Comparison of ENCODE assay signal across 25 cellular contexts in the genomic region with DNA sequence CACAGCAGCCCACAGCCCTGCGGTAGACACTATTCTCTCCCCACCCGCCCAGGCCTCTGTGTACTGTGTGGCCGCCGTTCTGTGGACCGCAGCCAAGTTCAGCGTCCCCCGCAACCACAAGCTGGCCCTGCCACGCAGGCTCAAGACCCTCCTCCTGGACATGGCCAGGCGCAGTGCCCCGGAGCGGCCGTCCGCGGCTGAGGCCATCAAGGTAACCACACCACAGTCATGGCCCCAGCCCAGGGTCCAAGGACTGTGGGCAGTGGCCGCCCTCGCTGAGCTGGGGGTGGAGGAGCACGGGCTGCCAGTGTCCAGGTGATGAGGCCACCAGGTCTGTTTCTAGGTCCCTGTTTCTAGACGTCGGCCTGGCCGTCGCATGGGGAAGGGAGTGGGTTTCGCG. TPM values are rescaled to one million over a fixed set of nuclear protein-coding genes. Genes with fewer than 3 reads are reported as not detected.
A peak's percentile ranks its signal among the peaks of the same experiment; 100 is the strongest.
DNase-seq lines count a peak whose midpoint lies in the region; ATAC-seq, FAIRE-seq and TF ChIP-seq lines count a peak whose summit lies in the region.
"Had no signal": no experiment of that assay in that cellular context is flagged by ENCODE, and none has a peak within 500 bp of the region (broad histone marks: within the 10 kb centered on the region; RNA-seq: fewer than 3 reads in every experiment).

No MANE protein-coding gene starts in this region.

- H3K9ac ChIP-seq in IMR-90 (ENCODE audit: low read depth, low read length) = no peak overlapping the region
- H3K9ac ChIP-seq in kidney (ENCODE audit: low read length in 2 of 2) = no peak overlapping the region
- H3K9ac ChIP-seq: BLaER1, GM23248 had no signal

- intact Hi-C loops in Right ventricle myocardium inferior (cut with DNase I) = no loop called here
- intact Hi-C loops in Right ventricle myocardium superior (cut with DNase I) = no loop called here
- intact Hi-C loops in IMR-90 (cut with micrococcal nuclease) = no loop called here
- intact Hi-C loops in kidney (cut with DNase I) = no loop called here
- intact Hi-C loops in spleen (cut with DNase I; ENCODE audit: low total_unique reads) = no loop called here
- intact Hi-C loops in lower lobe of right lung (cut with DNase I) = no loop called here

- H3K14ac ChIP-seq in IMR-90 (replicated peaks; ENCODE audit: low read depth, low read length) = no peak overlapping the region

- DNase-seq in Right ventricle myocardium inferior (ENCODE audit: missing footprints) = peak; percentile 35
- DNase-seq in Right ventricle myocardium superior = no peak
- no peak for DNase-seq in IMR-90
- DNase-seq in kidney = peak; percentile 64
- DNase-seq in spleen = peak; percentile 56
- DNase-seq in type B pancreatic cell (ENCODE audit: extremely low spot score, unreplicated experiment) = no peak
- no peak for DNase-seq in lower lobe of right lung
- DNase-seq: Caco-2; CD4-positive, CD25-positive, alpha-beta regulatory T cell; CD8-positive, alpha-beta T cell; DMS153; DND-41; GM23248; H9 had no signal

- no peak overlapping the region for H3K18ac ChIP-seq in IMR-90 (ENCODE audit: low read depth, low read length)

- peaks cover 12% of the 10 kb centered on the region for H3K9me3 Mint-ChIP-seq in type B pancreatic cell

- H2BK20ac ChIP-seq in IMR-90 (ENCODE audit: low read depth, low read length) = no peak overlapping the region

- H3K4me1 Mint-ChIP-seq in type B pancreatic cell (ENCODE audit: unreplicated experiment) = no peaks in the 10 kb centered on the region
- H3K4me1 Mint-ChIP-seq: B cell; CD4-positive, CD25-positive, alpha-beta regulatory T cell had no signal

- FAIRE-seq in kidney (lab: Jason Lieb, UNC) = no peak
- FAIRE-seq: A204.1, G401.6, GM12892, GM19239 had no signal

- H3K27me3 Mint-ChIP-seq in type B pancreatic cell = peaks cover 13% of the 10 kb centered on the region
- H3K27me3 Mint-ChIP-seq: B cell; CD4-positive, CD25-positive, alpha-beta regulatory T cell had no signal

- H4K20me1 ChIP-seq in IMR-90 (ENCODE audit: insufficient read depth, low read length) = no peaks in the 10 kb centered on the region
- H4K20me1 ChIP-seq: BLaER1 had no signal

- WGBS in IMR-90 (ENCODE audit: extremely low coverage in 2 of 2, insufficient read length in 1 of 2), 2 experiments = no CpG with 5 or more reads among the region's 23 CpGs
- WGBS in spleen, 5 donors = 83 to 97% (median 93%) methylated on average over 10 to 23 of the region's 23 CpGs

- H3K4ac ChIP-seq in IMR-90 (ENCODE audit: low read depth, low read length) = no peak overlapping the region

- ATAC-seq in Right ventricle myocardium inferior (no peak), Right ventricle myocardium superior (ENCODE audit: poor library complexity) (no peak), IMR-90 (ENCODE audit: low read depth) (no peak), lower lobe of right lung (no peak)
- ATAC-seq: CD8-positive, alpha-beta T cell; HCT116 had no signal

- no peaks in the 10 kb centered on the region for H3K79me1 ChIP-seq in IMR-90 (ENCODE audit: low read depth in 1 of 2, low read length in 2 of 2)

- TF ChIP-seq CTCF in IMR-90 (conservative IDR thresholded peaks at IDR 0.05; ENCODE audit: low read depth, low read length) (no peak), kidney (IDR thresholded peaks at IDR 0.05; ENCODE audit: borderline replicate concordance, extremely low read depth, insufficient read depth) (no peak), spleen (IDR thresholded peaks at IDR 0.05 in 8 of 11, conservative IDR thresholded peaks at IDR 0.05 in 3 of 11) (no peak), type B pancreatic cell (conservative IDR thresholded peaks at IDR 0.05) (no peak), lower lobe of right lung (IDR thresholded peaks at IDR 0.05) (no peak)

- H3K27me3 ChIP-seq in IMR-90 (ENCODE audit: control insufficient read depth, insufficient read depth, low read length) (no peaks in the 10 kb centered on the region), spleen (replicated peaks in 1 of 7) (peaks cover 0 to 42% (median 0%) of the 10 kb centered on the region in 7 donors), lower lobe of right lung (ENCODE audit: low read depth) (no peaks in the 10 kb centered on the region)
- H3K27me3 ChIP-seq: BLaER1 had no signal

- H3K4me1 ChIP-seq in IMR-90 (ENCODE audit: control insufficient read depth, insufficient read depth, low read length) (no peaks in the 10 kb centered on the region), kidney (ENCODE audit: control insufficient read depth in 1 of 2, insufficient read depth in 1 of 2, low read depth in 1 of 2, low read length in 2 of 2) (no peaks in the 10 kb centered on the region), spleen (no peaks in the 10 kb centered on the region), lower lobe of right lung (no peaks in the 10 kb centered on the region)
- H3K4me1 ChIP-seq: Caco-2 had no signal

- no peak for TF ChIP-seq RAD21 in IMR-90 (IDR thresholded peaks at IDR 0.05; ENCODE audit: low read length)

- H3K27ac Mint-ChIP-seq in type B pancreatic cell = no peak overlapping the region
- H3K27ac Mint-ChIP-seq: B cell; CD8-positive, alpha-beta T cell had no signal

- POLR2A ChIA-PET in IMR-90 (lab: Charles Lee; ENCODE audit: unreplicated experiment) = no interaction called here

- no peak overlapping the region for H4K8ac ChIP-seq in IMR-90 (ENCODE audit: low read depth in 2 of 2, low read length in 2 of 2)

- dilution Hi-C loops in IMR-90 (cut with HindIII; ENCODE audit: low sequenced_read_pairs, unreplicated experiment) = no loop called here

- no peaks in the 10 kb centered on the region for H3K36me3 Mint-ChIP-seq in type B pancreatic cell
- H3K36me3 Mint-ChIP-seq: CD4-positive, CD25-positive, alpha-beta regulatory T cell; CD8-positive, alpha-beta T cell had no signal

- H3K27ac ChIP-seq in IMR-90 (ENCODE audit: insufficient read depth, low read length) (no peak overlapping the region), kidney (ENCODE audit: low read depth in 2 of 2, low read length in 2 of 2) (no peak overlapping the region), spleen (no peak overlapping the region), lower lobe of right lung (no peak overlapping the region)
- H3K27ac ChIP-seq: 22Rv1, BLaER1, C4-2B, GM23248 had no signal

- in situ Hi-C loops in IMR-90 (cut with MboI; ENCODE audit: low sequenced_read_pairs) = no loop called here

- TF ChIP-seq POLR2A in IMR-90 (IDR thresholded peaks at IDR 0.05; ENCODE audit: low read depth, low read length) = no peak
- TF ChIP-seq POLR2A in spleen (IDR thresholded peaks at IDR 0.05) = no peak

- H2BK5ac ChIP-seq in IMR-90 (ENCODE audit: low read depth, low read length, poor library complexity, severe bottlenecking) = no peak overlapping the region

- no peak overlapping the region for H4K91ac ChIP-seq in IMR-90 (ENCODE audit: insufficient read depth, low read depth, low read length)

- H3K9me1 ChIP-seq in IMR-90 (ENCODE audit: insufficient read depth, low read length) = no peaks in the 10 kb centered on the region

- H3K23ac ChIP-seq in IMR-90 (ENCODE audit: low read depth, low read length) = no peak overlapping the region

- H3K36me3 ChIP-seq in IMR-90 (ENCODE audit: control insufficient read depth, insufficient read depth, low read length) (no peaks in the 10 kb centered on the region), kidney (ENCODE audit: control insufficient read depth in 1 of 2, insufficient read depth in 2 of 2, low read length in 2 of 2) (no peaks in the 10 kb centered on the region), spleen (no peaks in the 10 kb centered on the region), lower lobe of right lung (no peaks in the 10 kb centered on the region)
- H3K36me3 ChIP-seq: BLaER1 had no signal

- H3K9me3 ChIP-seq in IMR-90 (ENCODE audit: control insufficient read depth, insufficient read depth, low read length) (peaks cover 4% of the 10 kb centered on the region; the same call in 1 of the 2 replicates), kidney (ENCODE audit: control insufficient read depth in 1 of 2, low read length in 2 of 2) (no peaks in the 10 kb centered on the region), spleen (peaks cover 0 to 31% (median 17%) of the 10 kb centered on the region in 8 donors), lower lobe of right lung (no peaks in the 10 kb centered on the region)

- no peak overlapping the region for H2AK9ac ChIP-seq in IMR-90 (replicated peaks; ENCODE audit: low read depth, low read length, poor library complexity)

- CTCF ChIA-PET in IMR-90 (lab: Yijun Ruan, JAX) = no interaction called here

- H3K4me3 Mint-ChIP-seq in type B pancreatic cell = no peak overlapping the region
- H3K4me3 Mint-ChIP-seq: B cell; CD4-positive, CD25-positive, alpha-beta regulatory T cell; CD8-positive, alpha-beta T cell had no signal

- H3K4me3 ChIP-seq in IMR-90 (ENCODE audit: insufficient read depth, low read depth, low read length) = no peak overlapping the region
- H3K4me3 ChIP-seq in kidney (ENCODE audit: low read length in 2 of 2) = no peak overlapping the region
- H3K4me3 ChIP-seq in spleen = no peak overlapping the region
- no peak overlapping the region for H3K4me3 ChIP-seq in lower lobe of right lung
- H3K4me3 ChIP-seq: BLaER1, GM23248 had no signal

- H2AK5ac ChIP-seq in IMR-90 (ENCODE audit: low read depth, low read length) = no peak overlapping the region

- no peak overlapping the region for H2BK15ac ChIP-seq in IMR-90 (ENCODE audit: low read depth, low read length)

- no TSS peak for BruUV-seq in IMR-90 (replicated peaks; lab: Mats Ljungman, UMichigan)

- H3K56ac ChIP-seq in IMR-90 (ENCODE audit: extremely low read depth, insufficient read depth, low read length) = no peak overlapping the region

- H4K5ac ChIP-seq in IMR-90 (ENCODE audit: low read depth, low read length) = no peak overlapping the region

- peak overlapping the region; percentile 51 for H2AFZ ChIP-seq in IMR-90 (replicated peaks; ENCODE audit: low read length, poor library complexity)
- H2AFZ ChIP-seq: GM23248 had no signal

- no peak overlapping the region for H3K4me2 ChIP-seq in IMR-90 (ENCODE audit: low read depth, low read length)

- H2BK120ac ChIP-seq in IMR-90 (ENCODE audit: low read depth, low read length) = no peak overlapping the region

RNA-seq across cellular contexts. Expression of gene UTF1, which starts 34.4 kb away (rescaled TPM):
- total RNA-seq in Right ventricle myocardium inferior (not detected), Right ventricle myocardium superior (not detected), IMR-90 (2012; rRNA removed) (not detected in 2 replicates), kidney (not detected), spleen (under 1 TPM in 3 of 7 donors, not detected in 4; 0.41 to 0.54 (median 0.43) TPM), type B pancreatic cell (ENCODE audit: low replicate concordance) (not detected in 2 replicates), lower lobe of right lung (not detected)
- polyA plus RNA-seq in IMR-90 (2012; rRNA removed) (not detected in 2 replicates), kidney (ENCODE audit: insufficient read depth, low read depth, low replicate concordance) (not detected), spleen (under 1 TPM; 0.10 to 0.23 (median 0.13) TPM)
- not detected in 2 replicates for polyA plus RNA-seq in IMR-90 (2012; cell fraction: cytosol; rRNA removed)
- polyA plus RNA-seq in IMR-90 (2012; cell fraction: nucleus; rRNA removed; ENCODE audit: low replicate concordance) = not detected in 2 replicates
- total RNA-seq: Caco-2; CD4-positive, CD25-positive, alpha-beta regulatory T cell; CD8-positive, alpha-beta T cell; GM23248; H4 had no signal
- polyA plus RNA-seq: AG04450; CD4-positive, CD25-positive, alpha-beta regulatory T cell; GM23248 had no signal

RNA-seq across cellular contexts. Expression of gene KNDC1, which starts 35.6 kb away (rescaled TPM):
- not detected for total RNA-seq in Right ventricle myocardium inferior
- total RNA-seq in Right ventricle myocardium superior = not detected
- total RNA-seq in IMR-90 (2012; rRNA removed) = 0.18 and 0.56 TPM in 2 replicates
- 1.1 TPM in 2 replicates for polyA plus RNA-seq in IMR-90 (2012; rRNA removed)
- polyA plus RNA-seq in IMR-90 (2012; cell fraction: cytosol; rRNA removed) = 0.48 and 1.4 TPM in 2 replicates
- 1.9 and 4.0 TPM in 2 replicates for polyA plus RNA-seq in IMR-90 (2012; cell fraction: nucleus; rRNA removed; ENCODE audit: low replicate concordance)
- 8.7 TPM for total RNA-seq in kidney
- polyA plus RNA-seq in kidney (ENCODE audit: insufficient read depth, low read depth, low replicate concordance) = 0.43 TPM
- total RNA-seq in spleen = 1 to 10 TPM in 5 of 7 donors, under 1 TPM in 2; 0.32 to 3.5 (median 2.5) TPM
- polyA plus RNA-seq in spleen = under 1 TPM; 0.05 to 0.43 (median 0.29) TPM
- 2.7 and 6.4 TPM in 2 replicates for total RNA-seq in type B pancreatic cell (ENCODE audit: low replicate concordance)
- 10.3 TPM for total RNA-seq in lower lobe of right lung
- total RNA-seq: CD8-positive, alpha-beta T cell had no signal
- polyA plus RNA-seq: CD4-positive, CD25-positive, alpha-beta regulatory T cell had no signal

RNA-seq across cellular contexts. Expression of gene VENTX, which starts 42.0 kb away (rescaled TPM):
- total RNA-seq in Right ventricle myocardium inferior = 0.54 TPM
- 0.43 TPM for total RNA-seq in Right ventricle myocardium superior
- total RNA-seq in IMR-90 (2012; rRNA removed) = not detected in 2 replicates
- not detected in 2 replicates for polyA plus RNA-seq in IMR-90 (2012; rRNA removed)
- not detected in 2 replicates for polyA plus RNA-seq in IMR-90 (2012; cell fraction: cytosol; rRNA removed)
- 0.02 TPM in 1 of 2 replicates, not detected in the other for polyA plus RNA-seq in IMR-90 (2012; cell fraction: nucleus; rRNA removed; ENCODE audit: low replicate concordance)
- 3.3 TPM for total RNA-seq in kidney
- 0.39 TPM for polyA plus RNA-seq in kidney (ENCODE audit: insufficient read depth, low read depth, low replicate concordance)
- total RNA-seq in spleen = 10 to 100 TPM in 1 of 7 donors, 1 to 10 TPM in 6; 1.7 to 10.4 (median 3.4) TPM
- polyA plus RNA-seq in spleen = 1 to 10 TPM in 2 of 3 donors, under 1 TPM in 1; 0.76 to 6.3 (median 2.9) TPM
- total RNA-seq in type B pancreatic cell (ENCODE audit: low replicate concordance) = not detected in 2 replicates
- total RNA-seq in lower lobe of right lung = 4.5 TPM
- total RNA-seq: B cell; Caco-2; CD4-positive, CD25-positive, alpha-beta regulatory T cell; CD8-positive, alpha-beta T cell; GM23248; H4 had no signal
- polyA plus RNA-seq: AG04450; CD4-positive, CD25-positive, alpha-beta regulatory T cell; GM23248 had no signal

Comparison
In these comparisons a context has a peak if more than half of its experiments do, and no peak if none do; other contexts are left out.
1. DNase-seq: peak in Right ventricle myocardium inferior (single experiment), kidney (single experiment) and spleen (single experiment); none in Right ventricle myocardium superior (single experiment), IMR-90 (single experiment), type B pancreatic cell (single experiment) and lower lobe of right lung (single experiment).